14 cellular contexts compared by ENCODE assay signal in genomic region chr1:81681104-81681503, GRCh38.
DNase-seq lines count a peak whose midpoint lies in the region; ATAC-seq, FAIRE-seq and TF ChIP-seq lines count a peak whose summit lies in the region.
"Had no signal": no experiment of that assay in that cellular context is flagged by ENCODE, and none has a peak within 500 bp of the region (broad histone marks: within the 10 kb centered on the region; RNA-seq: fewer than 3 reads in every experiment).

No MANE protein-coding gene starts in this region.

- H3K9me3 ChIP-seq in HepG2 (ENCODE audit: low read length) (0 out of 2 replicates have a peak, but pooled peaks cover 6% of the 10 kb centered on the region), right lobe of liver (no peaks in the 10 kb centered on the region), SU-DHL-6 (ENCODE audit: insufficient read depth, low read length) (no peaks in the 10 kb centered on the region), iPS-20b (ENCODE audit: insufficient read depth, low read depth, low read length) (no peaks in the 10 kb centered on the region)
- H3K9me3 ChIP-seq: left lung, right atrium auricular region had no signal

- ATAC-seq in HepG2 (no peak), right lobe of liver (no peak), GM21576 (IDR thresholded peaks at IDR 0.05; ENCODE audit: unreplicated experiment) (no peak), HG03342 (IDR thresholded peaks at IDR 0.05; ENCODE audit: unreplicated experiment) (no peak)
- ATAC-seq: K562; naive thymus-derived CD8-positive, alpha-beta T cell had no signal

- H3K4me3 Mint-ChIP-seq in activated CD4-positive, alpha-beta memory T cell treated with anti-CD3 and anti-CD28 coated beads for 36 hours, result no peak overlapping the region
- H3K4me3 Mint-ChIP-seq: naive thymus-derived CD8-positive, alpha-beta T cell had no signal

- H4K20me1 ChIP-seq in HepG2 (ENCODE audit: insufficient read depth, low read length), result no peaks in the 10 kb centered on the region
- H4K20me1 ChIP-seq in SU-DHL-6 (ENCODE audit: low read depth, low read length), result no peaks in the 10 kb centered on the region

- no peaks in the 10 kb centered on the region for H3F3A ChIP-seq in SU-DHL-6 (ENCODE audit: insufficient read depth)

- intact Hi-C loops in HepG2 (cut with micrococcal nuclease; ENCODE audit: unreplicated experiment), result no loop called here
- intact Hi-C loops in right lobe of liver (cut with DNase I), result no loop called here
- intact Hi-C loops in activated CD4-positive, alpha-beta memory T cell treated with anti-CD3 and anti-CD28 coated beads for 36 hours (cut with micrococcal nuclease), result no loop called here

- in situ Hi-C loops in HepG2 (cut with HindIII; ENCODE audit: extremely low pct_ligation_motif_present, low pct_unique_long_range_greater_than_20kb), result no loop called here
- in situ Hi-C loops in ACHN (cut with HindIII; ENCODE audit: low pct_ligation_motif_present, low pct_unique_long_range_greater_than_20kb, low sequenced_read_pairs), result no loop called here

- TF ChIP-seq EP300 in HepG2 (IDR thresholded peaks at IDR 0.05; ENCODE audit: low read depth in 2 of 2, low read length in 2 of 2) (no peak), HepG2 (CRISPR knock-in tag; IDR thresholded peaks at IDR 0.05; ENCODE audit: borderline replicate concordance) (no peak)

- H2AFZ ChIP-seq in HepG2 (ENCODE audit: low read length) (no peak overlapping the region), SU-DHL-6 (ENCODE audit: low read depth, low read length, severe bottlenecking) (peak overlapping the region; percentile 3)

- no TSS peak for BruUV-seq in HepG2 (replicated peaks; lab: Mats Ljungman, UMichigan)

- no peaks in the 10 kb centered on the region for H3K9me2 ChIP-seq in SU-DHL-6 (replicated peaks; ENCODE audit: insufficient read depth, low read length)

- TF ChIP-seq CTCF in HepG2 (CRISPR knock-in tag; IDR thresholded peaks at IDR 0.05) (no peak), right lobe of liver (IDR thresholded peaks at IDR 0.05) (no peak), SU-DHL-6 (IDR thresholded peaks at IDR 0.05; ENCODE audit: insufficient read depth, low read length, poor library complexity, severe bottlenecking) (no peak)

- H3K9ac ChIP-seq in HepG2 (ENCODE audit: insufficient read depth, low read depth, low read length), result no peak overlapping the region
- H3K9ac ChIP-seq in SU-DHL-6 (ENCODE audit: low read length), result no peak overlapping the region
- peak overlapping the region; percentile 58; the same call in 1 of the 2 replicates for H3K9ac ChIP-seq in iPS-20b (ENCODE audit: low read depth, low read length)

- H3K9me3 Mint-ChIP-seq in activated CD4-positive, alpha-beta memory T cell treated with anti-CD3 and anti-CD28 coated beads for 36 hours, result peaks cover 10% of the 10 kb centered on the region

- H3K36me3 ChIP-seq in HepG2 (replicated peaks in 1 of 2; ENCODE audit: control insufficient read depth in 1 of 2, insufficient read depth in 2 of 2, low read length in 2 of 2) (no peaks in the 10 kb centered on the region), right lobe of liver (no peaks in the 10 kb centered on the region), SU-DHL-6 (ENCODE audit: low read length) (no peaks in the 10 kb centered on the region), iPS-20b (ENCODE audit: insufficient read depth, low read depth, low read length) (no peaks in the 10 kb centered on the region)
- H3K36me3 ChIP-seq: left lung, right atrium auricular region had no signal

- H3K27ac ChIP-seq in HepG2 (ENCODE audit: extremely low read length, insufficient read depth, low read length) (no peak overlapping the region), right lobe of liver (no peak overlapping the region), SU-DHL-6 (ENCODE audit: low read depth, low read length) (no peak overlapping the region), iPS-20b (ENCODE audit: low read length) (peak overlapping the region; percentile 42)
- H3K27ac ChIP-seq: left lung, right atrium auricular region had no signal

- H3K79me2 ChIP-seq in HepG2 (ENCODE audit: insufficient read depth, low read length) (no peaks in the 10 kb centered on the region), SU-DHL-6 (ENCODE audit: insufficient read depth, low read length) (no peaks in the 10 kb centered on the region)

- POLR2A ChIA-PET in HepG2 (lab: Yijun Ruan, JAX), result no interaction called here
- POLR2A ChIA-PET in activated CD4-positive, alpha-beta memory T cell treated with anti-CD3 and anti-CD28 coated beads for 36 hours (lab: Charles Lee), result no interaction called here

- H3K4me1 ChIP-seq in HepG2 (ENCODE audit: insufficient read depth, low read length) (no peaks in the 10 kb centered on the region), right lobe of liver (no peaks in the 10 kb centered on the region), iPS-20b (ENCODE audit: insufficient read depth, low read length) (peaks cover 36% of the 10 kb centered on the region)

- no peak for FAIRE-seq in HepG2 (lab: Jason Lieb, UNC)
- FAIRE-seq: K562 had no signal

- no peak for TF ChIP-seq RAD21 in HepG2 (CRISPR knock-in tag; IDR thresholded peaks at IDR 0.05)

- no peaks in the 10 kb centered on the region for H3K4me1 Mint-ChIP-seq in activated CD4-positive, alpha-beta memory T cell treated with anti-CD3 and anti-CD28 coated beads for 36 hours (ENCODE audit: low read depth)
- H3K4me1 Mint-ChIP-seq: naive thymus-derived CD8-positive, alpha-beta T cell had no signal

- H3K36me3 Mint-ChIP-seq in activated CD4-positive, alpha-beta memory T cell treated with anti-CD3 and anti-CD28 coated beads for 36 hours, result no peaks in the 10 kb centered on the region
- H3K36me3 Mint-ChIP-seq: naive thymus-derived CD8-positive, alpha-beta T cell had no signal

- DNase-seq in HepG2 (ENCODE audit: low spot score), result no peak
- no peak for DNase-seq in right lobe of liver
- no peak for DNase-seq in activated CD4-positive, alpha-beta memory T cell treated with anti-CD3 and anti-CD28 coated beads for 36 hours
- no peak for DNase-seq in ACHN
- DNase-seq: activated effector memory CD4-positive, alpha-beta T cell treated with Interleukin-2 at 50 U/mL for 16 hours; left lung; naive thymus-derived CD8-positive, alpha-beta T cell; stimulated activated CD8-positive, alpha-beta memory T cell treated with anti-CD3 and anti-CD28 coated beads, Interleukin-4, amount 100 ng/mL, for 48 hours had no signal

- TF ChIP-seq POLR2A in HepG2 (IDR thresholded peaks at IDR 0.05; ENCODE audit: insufficient read depth in 1 of 2, low read depth in 2 of 2, low read length in 2 of 2) (no peak), right lobe of liver (IDR thresholded peaks at IDR 0.05) (no peak)

- CTCF ChIA-PET in HepG2 (lab: Yijun Ruan, JAX; ENCODE audit: low intra/inter-chr PET ratio, low total read pairs), result no interaction called here
- CTCF ChIA-PET in activated CD4-positive, alpha-beta memory T cell treated with anti-CD3 and anti-CD28 coated beads for 36 hours (lab: Charles Lee), result no interaction called here

- H3K27me3 ChIP-seq in HepG2 (ENCODE audit: control insufficient read depth in 1 of 2, insufficient read depth in 2 of 2, low read length in 2 of 2) (no peaks in the 10 kb centered on the region), right lobe of liver (no peaks in the 10 kb centered on the region), SU-DHL-6 (ENCODE audit: low read length) (no peaks in the 10 kb centered on the region), iPS-20b (ENCODE audit: insufficient read depth, low read length) (no peaks in the 10 kb centered on the region)
- H3K27me3 ChIP-seq: left lung, right atrium auricular region had no signal

- H3K4me2 ChIP-seq in HepG2 (ENCODE audit: low read depth, low read length) (no peak overlapping the region), SU-DHL-6 (ENCODE audit: low read depth, low read length, poor library complexity, severe bottlenecking) (no peak overlapping the region)

- WGBS in HepG2 (ENCODE audit: low lambda C conversion rate), result 0% methylated on average over 2 of the region's 2 CpGs
- 44% methylated on average over 2 of the region's 2 CpGs for WGBS in right lobe of liver (ENCODE audit: insufficient coverage, low coverage, low lambda C conversion rate, missing lambda C conversion rate)

- H3K27me3 Mint-ChIP-seq in activated CD4-positive, alpha-beta memory T cell treated with anti-CD3 and anti-CD28 coated beads for 36 hours, result no peaks in the 10 kb centered on the region

- no peak overlapping the region for H3K27ac Mint-ChIP-seq in activated CD4-positive, alpha-beta memory T cell treated with anti-CD3 and anti-CD28 coated beads for 36 hours
- H3K27ac Mint-ChIP-seq: naive thymus-derived CD8-positive, alpha-beta T cell had no signal

- H3K4me3 ChIP-seq in HepG2 (replicated peaks in 1 of 3; ENCODE audit: insufficient read depth in 1 of 3, low read depth in 2 of 3, low read length in 3 of 3) (no peak overlapping the region), right lobe of liver (no peak overlapping the region), SU-DHL-6 (ENCODE audit: insufficient read depth, low read length, poor library complexity, severe bottlenecking) (no peak overlapping the region), iPS-20b (ENCODE audit: low read length) (peak overlapping the region; percentile 17; the same call in 1 of the 2 replicates)
- H3K4me3 ChIP-seq: K562, left lung, right atrium auricular region had no signal

TF ChIP-seq in HepG2, 621 proteins besides CTCF, POLR2A, EP300 and RAD21:
- no peak for TF ChIP-seq ZNF580 (CRISPR knock-in tag; IDR thresholded peaks at IDR 0.05; ENCODE audit: borderline replicate concordance, low read depth)
- TF ChIP-seq, protein P1, sequence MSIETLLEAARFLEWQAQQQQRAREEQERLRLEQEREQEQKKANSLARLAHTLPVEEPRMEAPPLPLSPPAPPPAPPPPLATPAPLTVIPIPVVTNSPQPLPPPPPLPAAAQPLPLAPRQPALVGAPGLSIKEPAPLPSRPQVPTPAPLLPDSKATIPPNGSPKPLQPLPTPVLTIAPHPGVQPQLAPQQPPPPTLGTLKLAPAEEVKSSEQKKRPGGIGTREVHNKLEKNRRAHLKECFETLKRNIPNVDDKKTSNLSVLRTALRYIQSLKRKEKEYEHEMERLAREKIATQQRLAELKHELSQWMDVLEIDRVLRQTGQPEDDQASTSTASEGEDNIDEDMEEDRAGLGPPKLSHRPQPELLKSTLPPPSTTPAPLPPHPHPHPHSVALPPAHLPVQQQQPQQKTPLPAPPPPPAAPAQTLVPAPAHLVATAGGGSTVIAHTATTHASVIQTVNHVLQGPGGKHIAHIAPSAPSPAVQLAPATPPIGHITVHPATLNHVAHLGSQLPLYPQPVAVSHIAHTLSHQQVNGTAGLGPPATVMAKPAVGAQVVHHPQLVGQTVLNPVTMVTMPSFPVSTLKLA (IDR thresholded peaks at IDR 0.05), result peak; percentile 75
